In the genomic region with DNA sequence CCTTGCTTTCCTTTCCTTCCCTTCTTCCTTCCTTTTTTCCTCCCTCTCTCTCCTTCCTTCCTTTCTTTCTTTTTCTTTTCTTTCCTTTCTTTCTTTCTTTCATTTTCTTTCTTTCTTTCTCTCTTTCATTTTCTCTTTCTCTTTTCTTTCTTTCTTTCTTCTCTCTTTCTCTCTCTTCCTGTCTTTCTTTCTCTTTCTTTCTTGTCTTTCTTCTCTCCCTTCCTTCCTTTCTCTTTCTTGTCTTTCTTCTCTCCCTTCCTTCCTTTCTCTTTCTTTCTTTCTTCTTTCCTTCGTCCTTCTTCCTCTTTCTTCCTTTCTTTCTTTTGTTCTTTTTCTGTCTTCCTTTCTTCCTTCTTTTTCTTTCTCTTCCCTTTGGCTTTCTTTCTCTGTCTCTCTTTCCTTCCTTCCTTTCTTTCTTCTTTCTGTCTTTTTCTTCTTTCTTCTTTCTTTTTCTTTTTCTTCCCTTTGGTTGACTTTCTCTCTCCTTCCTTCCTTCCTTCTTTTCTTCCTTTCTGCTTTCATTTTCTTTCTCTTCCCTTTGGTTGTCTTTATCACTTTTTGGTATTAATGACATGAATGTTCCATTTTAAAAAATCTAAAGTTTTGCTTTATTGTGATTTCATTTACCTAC, we compare ENCODE assay signal across 2 cellular contexts.
TF ChIP-seq lines count a peak whose summit lies in the region.

No MANE protein-coding gene starts in this region.

TF ChIP-seq in SK-N-SH, 30 proteins besides CTCF, POLR2A, EP300 and RAD21 (continued from another document):
- no peak for TF ChIP-seq TAF1 (IDR thresholded peaks at IDR 0.05; ENCODE audit: borderline replicate concordance, low read depth, low read length)
- TF ChIP-seq, protein P1, sequence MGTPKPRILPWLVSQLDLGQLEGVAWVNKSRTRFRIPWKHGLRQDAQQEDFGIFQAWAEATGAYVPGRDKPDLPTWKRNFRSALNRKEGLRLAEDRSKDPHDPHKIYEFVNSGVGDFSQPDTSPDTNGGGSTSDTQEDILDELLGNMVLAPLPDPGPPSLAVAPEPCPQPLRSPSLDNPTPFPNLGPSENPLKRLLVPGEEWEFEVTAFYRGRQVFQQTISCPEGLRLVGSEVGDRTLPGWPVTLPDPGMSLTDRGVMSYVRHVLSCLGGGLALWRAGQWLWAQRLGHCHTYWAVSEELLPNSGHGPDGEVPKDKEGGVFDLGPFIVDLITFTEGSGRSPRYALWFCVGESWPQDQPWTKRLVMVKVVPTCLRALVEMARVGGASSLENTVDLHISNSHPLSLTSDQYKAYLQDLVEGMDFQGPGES (IDR thresholded peaks at IDR 0.05; ENCODE audit: low read depth, low read length): no peak
TF ChIP-seq in SK-N-SH: peak in this region for 0.

TF ChIP-seq in SK-N-SH treated with all-trans-retinoic acid at 6 μM for 48 hours, 23 proteins besides CTCF, POLR2A, EP300 and RAD21 (continued from another document):
- no peak for TF ChIP-seq ZFP3 (CRISPR knock-in tag; IDR thresholded peaks at IDR 0.05)
- TF ChIP-seq ZFP30 (CRISPR knock-in tag; IDR thresholded peaks at IDR 0.05): no peak
- no peak for TF ChIP-seq BACH2 (CRISPR knock-in tag; IDR thresholded peaks at IDR 0.05; ENCODE audit: borderline replicate concordance)
- TF ChIP-seq SNAI2 (CRISPR knock-in tag; IDR thresholded peaks at IDR 0.05): no peak
- TF ChIP-seq ARNTL (CRISPR knock-in tag; IDR thresholded peaks at IDR 0.05; ENCODE audit: borderline replicate concordance, low read depth): no peak
- TF ChIP-seq ZNF565 (CRISPR knock-in tag; conservative IDR thresholded peaks at IDR 0.05; ENCODE audit: low read depth): no peak
- TF ChIP-seq, protein P2, sequence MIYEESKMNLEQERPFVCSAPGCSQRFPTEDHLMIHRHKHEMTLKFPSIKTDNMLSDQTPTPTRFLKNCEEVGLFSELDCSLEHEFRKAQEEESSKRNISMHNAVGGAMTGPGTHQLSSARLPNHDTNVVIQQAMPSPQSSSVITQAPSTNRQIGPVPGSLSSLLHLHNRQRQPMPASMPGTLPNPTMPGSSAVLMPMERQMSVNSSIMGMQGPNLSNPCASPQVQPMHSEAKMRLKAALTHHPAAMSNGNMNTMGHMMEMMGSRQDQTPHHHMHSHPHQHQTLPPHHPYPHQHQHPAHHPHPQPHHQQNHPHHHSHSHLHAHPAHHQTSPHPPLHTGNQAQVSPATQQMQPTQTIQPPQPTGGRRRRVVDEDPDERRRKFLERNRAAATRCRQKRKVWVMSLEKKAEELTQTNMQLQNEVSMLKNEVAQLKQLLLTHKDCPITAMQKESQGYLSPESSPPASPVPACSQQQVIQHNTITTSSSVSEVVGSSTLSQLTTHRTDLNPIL (CRISPR knock-in tag; IDR thresholded peaks at IDR 0.05; ENCODE audit: low read depth): no peak
- no peak for TF ChIP-seq ZNF8 (CRISPR knock-in tag; IDR thresholded peaks at IDR 0.05)
- no peak for TF ChIP-seq ESRRG (CRISPR knock-in tag; IDR thresholded peaks at IDR 0.05)
TF ChIP-seq in SK-N-SH treated with all-trans-retinoic acid at 6 μM for 48 hours: peak in this region for 0.
